In the genomic region with DNA sequence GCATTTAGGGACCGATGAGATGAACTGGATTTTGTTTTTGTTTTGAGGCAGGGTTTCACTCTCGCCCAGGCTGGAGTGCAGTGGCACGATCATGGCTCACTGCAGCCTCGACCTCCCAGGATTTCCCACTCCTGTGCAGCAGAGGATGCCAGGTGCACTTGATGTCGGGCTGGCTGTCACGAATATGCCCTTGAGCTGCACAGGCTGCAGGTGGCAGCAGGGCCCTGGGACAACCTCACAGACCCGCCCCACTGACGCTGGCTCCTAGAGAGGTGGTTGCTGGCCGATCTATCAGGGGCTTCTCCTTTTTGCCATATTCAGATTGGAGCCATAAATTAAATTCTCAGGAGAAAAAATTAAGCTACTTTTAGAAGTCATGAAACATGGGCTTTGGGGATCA, we compare ENCODE assay signal across 12 cellular contexts. TPM values are rescaled to one million over a fixed set of nuclear protein-coding genes. Genes with fewer than 3 reads are reported as not detected.
DNase-seq lines count a peak whose midpoint lies in the region; ATAC-seq and TF ChIP-seq lines count a peak whose summit lies in the region.
"Had no signal": no experiment of that assay in that cellular context is flagged by ENCODE, and none has a peak within 500 bp of the region (broad histone marks: within the 10 kb centered on the region; RNA-seq: fewer than 3 reads in every experiment).

No MANE protein-coding gene starts in this region.

- no peaks in the 10 kb centered on the region for H3K27me3 ChIP-seq in OCI-LY3 (ENCODE audit: low read depth, low read length)
- no peaks in the 10 kb centered on the region for H3K27me3 ChIP-seq in left lung

- H4K20me1 ChIP-seq in OCI-LY3 (ENCODE audit: insufficient read depth, low read length), result no peaks in the 10 kb centered on the region

- no peaks in the 10 kb centered on the region for H3K9me3 ChIP-seq in OCI-LY3 (ENCODE audit: insufficient read depth, low read length)
- no peaks in the 10 kb centered on the region for H3K9me3 ChIP-seq in left lung
- H3K9me3 ChIP-seq: A549 had no signal

- peaks cover 21% of the 10 kb centered on the region for H3K4me1 ChIP-seq in OCI-LY3 (ENCODE audit: low read length)
- peaks cover 0 to 11% of the 10 kb centered on the region in 2 donors for H3K4me1 ChIP-seq in left lung
- H3K4me1 ChIP-seq: A549 had no signal

- no peak overlapping the region for H3K9ac ChIP-seq in OCI-LY3 (ENCODE audit: low read length)

- H3K27ac ChIP-seq in OCI-LY3 (ENCODE audit: low read length), result no peak overlapping the region
- H3K27ac ChIP-seq in left lung, result no peak overlapping the region
- H3K27ac ChIP-seq: A549 had no signal

- H3K4me3 ChIP-seq in GM12875 (ENCODE audit: low read depth, low read length), result no peak overlapping the region
- peak overlapping the region; percentile 54 for H3K4me3 ChIP-seq in OCI-LY3 (ENCODE audit: low read length)
- H3K4me3 ChIP-seq in left lung, result no peak overlapping the region
- H3K4me3 ChIP-seq: A549 had no signal

- peak in 2 of 3 experiments; percentile 40 to 68 for DNase-seq in NCI-H1417 (lab: John Stamatoyannopoulos, UW)
- no peak for DNase-seq in NCI-H1417 treated with DMSO at 0.1 percent for 48 hours (lab: John Stamatoyannopoulos, UW)
- DNase-seq in left lung, result peak in 1 of 2 donors; percentile 80
- no peak for DNase-seq in epidermal melanocyte (ENCODE audit: insufficient read length, low spot score)
- DNase-seq in NCI-H1048 (lab: John Stamatoyannopoulos, UW), result no peak
- DNase-seq in activated gamma-delta T cell (lab: John Stamatoyannopoulos, UW), result no peak
- DNase-seq: activated effector memory CD4-positive, alpha-beta T cell treated with anti-CD3 and anti-CD28 coated beads, Interleukin-2, amount 50 U/mL, for 16 hours; immature natural killer cell had no signal

- intact Hi-C loops in left lung (cut with DNase I), result no loop called here

- peak overlapping the region; percentile 62 for H3K4me2 ChIP-seq in OCI-LY3 (ENCODE audit: low read length)
- H3K4me2 ChIP-seq: A549 had no signal

- H3K36me3 ChIP-seq in OCI-LY3 (replicated peaks; ENCODE audit: low read depth, low read length) (no peaks in the 10 kb centered on the region), left lung (no peaks in the 10 kb centered on the region)

- peak; percentile 90 for ATAC-seq in left lung
- ATAC-seq: A549; activated CD4-positive, CD25-positive, alpha-beta regulatory T cell treated with anti-CD3 and anti-CD28 coated beads, Interleukin-2, amount 50 U/mL, for 24 hours had no signal

- no peaks in the 10 kb centered on the region for H3K79me2 ChIP-seq in OCI-LY3 (ENCODE audit: low read length)

- peak overlapping the region; percentile 33; the same call in 1 of the 2 replicates for H2AFZ ChIP-seq in OCI-LY3 (ENCODE audit: low read depth, low read length)

- TF ChIP-seq CTCF in GM12875 (IDR thresholded peaks at IDR 0.05; ENCODE audit: borderline replicate concordance, insufficient read depth, low read depth, low read length) (0 out of 2 replicates have a peak, but pooled peaks have one; percentile 12), OCI-LY3 (IDR thresholded peaks at IDR 0.05; ENCODE audit: low read depth, low read length) (peak; percentile 48), left lung (IDR thresholded peaks at IDR 0.05) (no peak)

RNA-seq across cellular contexts. Expression of a gene that starts 32.2 kb away (rescaled TPM):
- total RNA-seq in left lung, result 10 to 100 TPM; 22.0 to 55.8 TPM

RNA-seq across cellular contexts. Expression of a gene that starts 36.4 kb away (rescaled TPM):
- 10 to 100 TPM; 22.1 to 23.2 TPM for total RNA-seq in left lung

Comparison
In these comparisons a context has a peak if more than half of its experiments do, and no peak if none do; other contexts are left out.
1. DNase-seq: peak in NCI-H1417 (2 of 3); none in NCI-H1417 treated with DMSO at 0.1 percent for 48 hours (single experiment), epidermal melanocyte (single experiment), NCI-H1048 (single experiment) and activated gamma-delta T cell (single experiment).
2. CTCF ChIP-seq: peak in GM12875 (single experiment) and OCI-LY3 (single experiment); none in left lung (0 of 2).